13 cellular contexts compared by ENCODE assay signal in genomic region chr15:48632651-48633050, GRCh38.
"Had no signal": no experiment of that assay in that cellular context is flagged by ENCODE, and none has a peak within 500 bp of the region (broad histone marks: within the 10 kb centered on the region; RNA-seq: fewer than 3 reads in every experiment).

No MANE protein-coding gene starts in this region.

- ATAC-seq: effector memory CD8-positive, alpha-beta T cell; foreskin keratinocyte; left lobe of liver; right lobe of liver; stimulated activated memory B cell treated with anti-CD40 and anti-IgM and Interleukin-4, amounts not matched to agents 10 μg/mL and 1 μg/mL and 100 μg/mL, for 72 hours had no signal

- H3K27me3 ChIP-seq: foreskin keratinocyte, neural progenitor cell, ovary, right lobe of liver, spleen had no signal

- H3K9me3 ChIP-seq: ovary, right lobe of liver, spleen had no signal

- DNase-seq: activated CD4-positive, alpha-beta T cell treated with anti-CD3 and anti-CD28 coated beads, Interleukin-2, amount 50 U/mL, for 4 hours; activated gamma-delta T cell; effector memory CD8-positive, alpha-beta T cell; foreskin keratinocyte; kidney; naive B cell; ovary; right lobe of liver; spleen; stimulated activated CD4-positive, alpha-beta T cell treated with anti-CD3 and anti-CD28 coated beads, Interleukin-4, amount 100 ng/mL, for 4 hours had no signal

- H3K9ac ChIP-seq: neural progenitor cell had no signal

- H3K36me3 ChIP-seq: neural progenitor cell, ovary, right lobe of liver, spleen had no signal

- H3K4me2 ChIP-seq: neural progenitor cell had no signal

- H3K4me1 ChIP-seq: right lobe of liver, spleen had no signal

- H3K4me3 ChIP-seq: neural progenitor cell, ovary, right lobe of liver, spleen had no signal

- H2AFZ ChIP-seq: neural progenitor cell had no signal

- H3K27ac ChIP-seq: foreskin keratinocyte, neural progenitor cell, ovary, right lobe of liver, spleen had no signal
